Comparison of ENCODE assay signal across 6 cellular contexts in the genomic region with DNA sequence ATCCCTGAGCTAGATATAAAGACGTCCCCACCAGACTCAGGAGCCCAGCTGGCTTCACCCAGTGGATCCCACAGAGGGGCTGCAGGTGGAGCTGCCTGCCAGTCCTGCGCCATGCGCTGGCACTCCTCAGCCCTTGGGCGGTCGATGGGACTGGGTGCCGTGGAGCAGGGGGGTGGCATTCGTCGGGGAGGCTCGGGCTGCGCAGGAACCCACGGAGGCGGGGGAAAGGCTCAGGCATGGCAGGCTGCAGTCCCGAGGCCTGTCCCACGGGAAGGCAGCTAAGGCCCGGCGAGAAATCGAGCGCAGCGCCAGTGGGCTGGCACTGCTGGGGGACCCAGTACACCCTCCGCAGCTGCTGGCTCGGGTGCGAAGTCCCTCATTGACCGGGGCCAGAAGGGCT.
DNase-seq lines count a peak whose midpoint lies in the region; ATAC-seq, FAIRE-seq and TF ChIP-seq lines count a peak whose summit lies in the region.
"Not testable (repeated sequence)": the region's sequence is repeated elsewhere in the genome, so short reads cannot be mapped to it uniquely, and the experiment has no call there.

No MANE protein-coding gene starts in this region.

- TF ChIP-seq CTCF in kidney (IDR thresholded peaks at IDR 0.05; ENCODE audit: borderline replicate concordance, extremely low read depth, insufficient read depth); spleen (IDR thresholded peaks at IDR 0.05 in 8 of 11, conservative IDR thresholded peaks at IDR 0.05 in 3 of 11); upper lobe of right lung (IDR thresholded peaks at IDR 0.05): not testable (repeated sequence)

- H3K9me3 ChIP-seq in kidney (ENCODE audit: control insufficient read depth in 1 of 2, low read length in 2 of 2); upper lobe of right lung: not testable (repeated sequence)
- peaks cover 0 to 37% (median 18%) of the 10 kb centered on the region in 8 donors for H3K9me3 ChIP-seq in spleen

- ATAC-seq in Right ventricle myocardium inferior, upper lobe of right lung: not testable (repeated sequence)

- WGBS in spleen, 5 donors: 90 to 100% (median 94%) methylated on average over 1 to 23 of the region's 23 CpGs

- intact Hi-C loops in Right ventricle myocardium inferior (cut with DNase I); kidney (cut with DNase I); spleen (cut with DNase I; ENCODE audit: low total_unique reads); upper lobe of right lung (cut with DNase I): not testable (repeated sequence)

- not testable (repeated sequence) for FAIRE-seq in kidney (lab: Jason Lieb, UNC)

- H3K4me3 ChIP-seq in kidney (ENCODE audit: low read length in 2 of 2); spleen; upper lobe of right lung: not testable (repeated sequence)

- DNase-seq in Daoy (ENCODE audit: low read depth) (peak; percentile 13), NCI-H2227 treated with DMSO at 0.1 percent for 48 hours (lab: John Stamatoyannopoulos, UW) (peak; percentile 7), Right ventricle myocardium inferior (ENCODE audit: missing footprints) (peak; percentile 14), kidney (peak; percentile 60), spleen (peak; percentile 62), upper lobe of right lung (peak; percentile 38)

- not testable (repeated sequence) for TF ChIP-seq POLR2A in spleen (IDR thresholded peaks at IDR 0.05)

- not testable (repeated sequence) for H3K4me1 ChIP-seq in kidney (ENCODE audit: control insufficient read depth in 1 of 2, insufficient read depth in 1 of 2, low read depth in 1 of 2, low read length in 2 of 2); spleen; upper lobe of right lung

- H3K9ac ChIP-seq in kidney (ENCODE audit: low read length in 2 of 2): not testable (repeated sequence)

- H3K27me3 ChIP-seq in spleen (replicated peaks in 1 of 7); upper lobe of right lung: not testable (repeated sequence)

- H3K27ac ChIP-seq in kidney (ENCODE audit: low read depth in 2 of 2, low read length in 2 of 2); spleen; upper lobe of right lung: not testable (repeated sequence)

- H3K36me3 ChIP-seq in kidney (ENCODE audit: control insufficient read depth in 1 of 2, insufficient read depth in 2 of 2, low read length in 2 of 2); spleen; upper lobe of right lung: not testable (repeated sequence)

Comparison
In these comparisons a context has a peak if more than half of its experiments do, and no peak if none do; other contexts are left out.
1. DNase-seq: peak in every context shown above with its lines; median percentile 62 in spleen; 60 in kidney; 38 in upper lobe of right lung; 14 in Right ventricle myocardium inferior; 13 in Daoy; 7 in NCI-H2227 treated with DMSO at 0.1 percent for 48 hours.